ENCODE assay signal across 1 cellular context in the genomic region with DNA sequence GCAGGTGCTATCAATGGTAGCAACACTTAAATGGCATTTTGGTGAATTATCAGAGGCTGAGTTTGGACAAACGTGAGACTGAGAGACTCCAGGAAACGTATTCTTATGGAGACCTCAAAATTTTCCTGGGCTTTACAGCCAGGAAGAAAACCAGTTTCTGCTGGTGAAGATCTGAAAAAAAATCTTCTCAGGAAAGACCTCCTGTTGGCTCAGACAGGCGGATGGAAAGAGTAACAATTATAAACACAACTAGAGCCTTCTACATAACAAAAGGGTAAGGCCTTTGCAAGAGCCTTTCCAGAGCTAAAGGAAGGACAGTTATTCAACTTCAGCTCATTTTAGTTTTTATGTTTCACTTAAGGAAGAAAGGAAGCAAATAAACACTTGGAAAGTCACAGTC.
TF ChIP-seq lines count a peak whose summit lies in the region.

No MANE protein-coding gene starts in this region.

TF ChIP-seq in GM23338, 12 proteins besides CTCF, POLR2A, EP300 and RAD21 (continued from another document):
- TF ChIP-seq, protein P1, sequence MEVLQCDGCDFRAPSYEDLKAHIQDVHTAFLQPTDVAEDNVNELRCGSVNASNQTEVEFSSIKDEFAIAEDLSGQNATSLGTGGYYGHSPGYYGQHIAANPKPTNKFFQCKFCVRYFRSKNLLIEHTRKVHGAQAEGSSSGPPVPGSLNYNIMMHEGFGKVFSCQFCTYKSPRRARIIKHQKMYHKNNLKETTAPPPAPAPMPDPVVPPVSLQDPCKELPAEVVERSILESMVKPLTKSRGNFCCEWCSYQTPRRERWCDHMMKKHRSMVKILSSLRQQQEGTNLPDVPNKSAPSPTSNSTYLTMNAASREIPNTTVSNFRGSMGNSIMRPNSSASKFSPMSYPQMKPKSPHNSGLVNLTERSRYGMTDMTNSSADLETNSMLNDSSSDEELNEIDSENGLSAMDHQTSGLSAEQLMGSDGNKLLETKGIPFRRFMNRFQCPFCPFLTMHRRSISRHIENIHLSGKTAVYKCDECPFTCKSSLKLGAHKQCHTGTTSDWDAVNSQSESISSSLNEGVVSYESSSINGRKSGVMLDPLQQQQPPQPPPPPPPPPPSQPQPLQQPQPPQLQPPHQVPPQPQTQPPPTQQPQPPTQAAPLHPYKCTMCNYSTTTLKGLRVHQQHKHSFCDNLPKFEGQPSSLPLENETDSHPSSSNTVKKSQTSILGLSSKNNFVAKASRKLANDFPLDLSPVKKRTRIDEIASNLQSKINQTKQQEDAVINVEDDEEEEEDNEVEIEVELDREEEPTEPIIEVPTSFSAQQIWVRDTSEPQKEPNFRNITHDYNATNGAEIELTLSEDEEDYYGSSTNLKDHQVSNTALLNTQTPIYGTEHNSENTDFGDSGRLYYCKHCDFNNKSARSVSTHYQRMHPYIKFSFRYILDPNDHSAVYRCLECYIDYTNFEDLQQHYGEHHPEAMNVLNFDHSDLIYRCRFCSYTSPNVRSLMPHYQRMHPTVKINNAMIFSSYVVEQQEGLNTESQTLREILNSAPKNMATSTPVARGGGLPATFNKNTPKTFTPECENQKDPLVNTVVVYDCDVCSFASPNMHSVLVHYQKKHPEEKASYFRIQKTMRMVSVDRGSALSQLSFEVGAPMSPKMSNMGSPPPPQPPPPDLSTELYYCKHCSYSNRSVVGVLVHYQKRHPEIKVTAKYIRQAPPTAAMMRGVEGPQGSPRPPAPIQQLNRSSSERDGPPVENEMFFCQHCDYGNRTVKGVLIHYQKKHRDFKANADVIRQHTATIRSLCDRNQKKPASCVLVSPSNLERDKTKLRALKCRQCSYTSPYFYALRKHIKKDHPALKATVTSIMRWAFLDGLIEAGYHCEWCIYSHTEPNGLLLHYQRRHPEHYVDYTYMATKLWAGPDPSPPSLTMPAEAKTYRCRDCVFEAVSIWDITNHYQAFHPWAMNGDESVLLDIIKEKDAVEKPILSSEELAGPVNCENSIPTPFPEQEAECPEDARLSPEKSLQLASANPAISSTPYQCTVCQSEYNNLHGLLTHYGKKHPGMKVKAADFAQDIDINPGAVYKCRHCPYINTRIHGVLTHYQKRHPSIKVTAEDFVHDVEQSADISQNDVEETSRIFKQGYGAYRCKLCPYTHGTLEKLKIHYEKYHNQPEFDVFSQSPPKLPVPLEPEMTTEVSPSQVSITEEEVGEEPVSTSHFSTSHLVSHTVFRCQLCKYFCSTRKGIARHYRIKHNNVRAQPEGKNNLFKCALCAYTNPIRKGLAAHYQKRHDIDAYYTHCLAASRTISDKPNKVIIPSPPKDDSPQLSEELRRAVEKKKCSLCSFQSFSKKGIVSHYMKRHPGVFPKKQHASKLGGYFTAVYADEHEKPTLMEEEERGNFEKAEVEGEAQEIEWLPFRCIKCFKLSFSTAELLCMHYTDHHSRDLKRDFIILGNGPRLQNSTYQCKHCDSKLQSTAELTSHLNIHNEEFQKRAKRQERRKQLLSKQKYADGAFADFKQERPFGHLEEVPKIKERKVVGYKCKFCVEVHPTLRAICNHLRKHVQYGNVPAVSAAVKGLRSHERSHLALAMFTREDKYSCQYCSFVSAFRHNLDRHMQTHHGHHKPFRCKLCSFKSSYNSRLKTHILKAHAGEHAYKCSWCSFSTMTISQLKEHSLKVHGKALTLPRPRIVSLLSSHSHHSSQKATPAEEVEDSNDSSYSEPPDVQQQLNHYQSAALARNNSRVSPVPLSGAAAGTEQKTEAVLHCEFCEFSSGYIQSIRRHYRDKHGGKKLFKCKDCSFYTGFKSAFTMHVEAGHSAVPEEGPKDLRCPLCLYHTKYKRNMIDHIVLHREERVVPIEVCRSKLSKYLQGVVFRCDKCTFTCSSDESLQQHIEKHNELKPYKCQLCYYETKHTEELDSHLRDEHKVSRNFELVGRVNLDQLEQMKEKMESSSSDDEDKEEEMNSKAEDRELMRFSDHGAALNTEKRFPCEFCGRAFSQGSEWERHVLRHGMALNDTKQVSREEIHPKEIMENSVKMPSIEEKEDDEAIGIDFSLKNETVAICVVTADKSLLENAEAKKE (CRISPR knock-in tag; IDR thresholded peaks at IDR 0.05) = peak; percentile 82
- TF ChIP-seq, protein P2, sequence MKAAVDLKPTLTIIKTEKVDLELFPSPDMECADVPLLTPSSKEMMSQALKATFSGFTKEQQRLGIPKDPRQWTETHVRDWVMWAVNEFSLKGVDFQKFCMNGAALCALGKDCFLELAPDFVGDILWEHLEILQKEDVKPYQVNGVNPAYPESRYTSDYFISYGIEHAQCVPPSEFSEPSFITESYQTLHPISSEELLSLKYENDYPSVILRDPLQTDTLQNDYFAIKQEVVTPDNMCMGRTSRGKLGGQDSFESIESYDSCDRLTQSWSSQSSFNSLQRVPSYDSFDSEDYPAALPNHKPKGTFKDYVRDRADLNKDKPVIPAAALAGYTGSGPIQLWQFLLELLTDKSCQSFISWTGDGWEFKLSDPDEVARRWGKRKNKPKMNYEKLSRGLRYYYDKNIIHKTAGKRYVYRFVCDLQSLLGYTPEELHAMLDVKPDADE (IDR thresholded peaks at IDR 0.05) = no peak
